Comparison of ENCODE assay signal across 16 cellular contexts in genomic region chr4:27008693-27009092, GRCh38.
DNase-seq lines count a peak whose midpoint lies in the region; ATAC-seq and TF ChIP-seq lines count a peak whose summit lies in the region.
"Had no signal": no experiment of that assay in that cellular context is flagged by ENCODE, and none has a peak within 500 bp of the region (broad histone marks: within the 10 kb centered on the region; RNA-seq: fewer than 3 reads in every experiment).

No MANE protein-coding gene starts in this region.

- no peak overlapping the region for H3K27ac ChIP-seq in left ventricle myocardium inferior (replicated peaks)
- no peak overlapping the region for H3K27ac ChIP-seq in suprapubic skin
- H3K27ac ChIP-seq: SJSA1 had no signal

- peak; percentile 17 for DNase-seq in AG20443 (ENCODE audit: low spot score)
- DNase-seq in H4 (ENCODE audit: low spot score) = peak; percentile 58
- no peak for DNase-seq in T-cell
- peak; percentile 13 for DNase-seq in fibroblast of villous mesenchyme (ENCODE audit: low read depth)
- DNase-seq in left ventricle myocardium inferior = no peak
- no peak for DNase-seq in Ammon's horn (ENCODE audit: low spot score)
- no peak for DNase-seq in suprapubic skin (ENCODE audit: low spot score in 2 of 2)
- DNase-seq in type B pancreatic cell (ENCODE audit: extremely low spot score, unreplicated experiment) = no peak
- DNase-seq: BE2C; CD8-positive, alpha-beta memory T cell; Kasumi-1; NCI-H1417 treated with DMSO at 0.1 percent for 48 hours; NCI-H2029 treated with DMSO at 0.1 percent for 48 hours; NCI-H510A; RPMI8226 had no signal

- H3K27ac Mint-ChIP-seq in T-cell = peak overlapping the region; percentile 11 to 52
- H3K27ac Mint-ChIP-seq in type B pancreatic cell = no peak overlapping the region

- H3K9me3 Mint-ChIP-seq in T-cell (no peaks in the 10 kb centered on the region), type B pancreatic cell (no peaks in the 10 kb centered on the region)
- H3K9me3 Mint-ChIP-seq: CD8-positive, alpha-beta memory T cell had no signal

- peaks cover 9% of the 10 kb centered on the region for H3K36me3 ChIP-seq in left ventricle myocardium inferior
- peaks cover 3% of the 10 kb centered on the region for H3K36me3 ChIP-seq in suprapubic skin
- H3K36me3 ChIP-seq: SJSA1 had no signal

- peaks cover 7 to 30% (median 21%) of the 10 kb centered on the region in 3 donors for H3K4me1 Mint-ChIP-seq in T-cell
- H3K4me1 Mint-ChIP-seq in type B pancreatic cell (ENCODE audit: unreplicated experiment) = peaks cover 29% of the 10 kb centered on the region

- peaks cover 10% of the 10 kb centered on the region for H3K36me3 Mint-ChIP-seq in T-cell
- no peaks in the 10 kb centered on the region for H3K36me3 Mint-ChIP-seq in type B pancreatic cell

- H3K9me3 ChIP-seq in left ventricle myocardium inferior (replicated peaks) = no peaks in the 10 kb centered on the region
- no peaks in the 10 kb centered on the region for H3K9me3 ChIP-seq in suprapubic skin
- H3K9me3 ChIP-seq: BE2C, SJSA1 had no signal

- CTCF ChIA-PET in T-cell (lab: Charles Lee) = interaction anchor here (0.9 to 6.0 kb wide), 10 partner anchors 9 to 547 kb away, joined by 3 to 25 read pairs (median 4); partner anchors contain the start of gene STIM2 (in 1 of the 2)

- ATAC-seq in T-cell (replicated peaks in 1 of 4) = no peak

- TF ChIP-seq CTCF in fibroblast of villous mesenchyme (IDR thresholded peaks at IDR 0.05; ENCODE audit: insufficient read depth, low read depth, low read length) = no peak
- no peak for TF ChIP-seq CTCF in left ventricle myocardium inferior (IDR thresholded peaks at IDR 0.05; ENCODE audit: borderline replicate concordance)
- no peak for TF ChIP-seq CTCF in suprapubic skin (IDR thresholded peaks at IDR 0.05)
- no peak for TF ChIP-seq CTCF in type B pancreatic cell (conservative IDR thresholded peaks at IDR 0.05)

- H3K4me3 ChIP-seq in fibroblast of villous mesenchyme (ENCODE audit: low read depth, low read length) = no peak overlapping the region
- no peak overlapping the region for H3K4me3 ChIP-seq in left ventricle myocardium inferior
- H3K4me3 ChIP-seq in suprapubic skin = no peak overlapping the region
- H3K4me3 ChIP-seq: SJSA1 had no signal

- H3K27me3 Mint-ChIP-seq in T-cell (no peaks in the 10 kb centered on the region), type B pancreatic cell (no peaks in the 10 kb centered on the region)

- POLR2A ChIA-PET in T-cell (lab: Charles Lee) = no interaction called here

- H3K4me1 ChIP-seq in left ventricle myocardium inferior (peaks cover 12% of the 10 kb centered on the region), suprapubic skin (peaks cover 2% of the 10 kb centered on the region)
- H3K4me1 ChIP-seq: BE2C had no signal

- no peak overlapping the region for H3K4me3 Mint-ChIP-seq in T-cell
- H3K4me3 Mint-ChIP-seq in type B pancreatic cell = no peak overlapping the region
- H3K4me3 Mint-ChIP-seq: CD8-positive, alpha-beta memory T cell had no signal

- H3K27me3 ChIP-seq in left ventricle myocardium inferior (ENCODE audit: low read depth) = no peaks in the 10 kb centered on the region
- H3K27me3 ChIP-seq in suprapubic skin = no peaks in the 10 kb centered on the region
- H3K27me3 ChIP-seq: BE2C, SJSA1 had no signal

- 70% methylated on average over 5 of the region's 5 CpGs for WGBS in suprapubic skin

- no peak for TF ChIP-seq EP300 in suprapubic skin (IDR thresholded peaks at IDR 0.05)

- intact Hi-C loops in left ventricle myocardium inferior (cut with micrococcal nuclease) = loop anchor here (5.0 to 10.0 kb wide), 3 partner anchors 144 to 544 kb away; partner anchors contain the start of gene STIM2

- no peak for TF ChIP-seq POLR2A in suprapubic skin (IDR thresholded peaks at IDR 0.05)

Comparison
In these comparisons a context has a peak if more than half of its experiments do, and no peak if none do; other contexts are left out.
1. DNase-seq: peak in AG20443 (single experiment), H4 (single experiment) and fibroblast of villous mesenchyme (single experiment); none in T-cell (0 of 34), left ventricle myocardium inferior (single experiment), Ammon's horn (single experiment), suprapubic skin (0 of 2) and type B pancreatic cell (single experiment).